8 cellular contexts compared by ENCODE assay signal in the genomic region with DNA sequence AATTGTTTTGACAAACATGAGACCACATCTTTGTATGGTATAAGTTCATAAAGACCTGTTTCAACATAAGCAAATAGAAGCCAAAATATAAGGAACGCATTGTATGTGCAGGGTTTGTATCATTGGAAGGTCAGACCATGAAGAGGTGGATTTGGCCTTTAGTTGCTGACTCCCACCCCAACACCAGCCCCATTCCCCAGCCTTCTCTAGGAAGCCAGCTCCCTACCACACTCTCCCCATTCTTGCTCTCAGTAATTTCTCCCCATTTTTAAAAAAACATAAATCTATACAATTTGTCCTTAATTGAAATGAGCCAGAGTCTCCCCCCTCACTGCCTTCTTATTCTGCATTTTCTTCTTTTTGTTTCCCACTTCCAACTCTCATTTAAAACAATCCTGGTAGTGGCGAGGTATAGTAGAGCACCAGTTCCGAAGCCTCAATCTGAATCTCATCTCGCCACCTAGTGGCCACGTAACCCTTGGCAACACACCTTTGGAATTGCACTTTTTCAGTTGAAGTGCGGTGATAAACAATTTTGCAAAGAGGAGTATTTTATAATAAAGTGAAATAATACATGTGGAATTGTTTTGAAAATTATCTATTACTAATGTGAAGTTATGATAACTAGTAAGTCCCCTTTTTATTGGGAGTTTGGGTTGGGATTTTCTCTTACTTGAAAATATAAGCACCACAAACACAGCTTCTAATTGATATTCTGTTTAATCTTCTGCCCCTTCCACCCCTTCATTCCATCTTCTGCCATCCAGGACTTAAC.
DNase-seq lines count a peak whose midpoint lies in the region; ATAC-seq and TF ChIP-seq lines count a peak whose summit lies in the region.

No MANE protein-coding gene starts in this region.

- in situ Hi-C loops in mammary epithelial cell (cut with MboI; ENCODE audit: low sequenced_read_pairs in 2 of 2), result loop anchor here in 1 of 2 donors (10.0 kb wide), 1 partner anchor 1098 kb away; no protein-coding TSS in a partner anchor

- H3K4me1 ChIP-seq in mammary epithelial cell (ENCODE audit: insufficient read depth, low read length), result no peaks in the 10 kb centered on the region

- no peak overlapping the region for H3K27ac ChIP-seq in mammary epithelial cell (ENCODE audit: insufficient read depth, low read depth, low read length)

- no peak overlapping the region for H3K9ac ChIP-seq in mammary epithelial cell (ENCODE audit: insufficient read depth, low read length)

- DNase-seq in DMS153 (lab: John Stamatoyannopoulos, UW), result peak; percentile 14
- DNase-seq in NCI-H1092 (lab: John Stamatoyannopoulos, UW), result peak; percentile 36
- DNase-seq in UCSD-AML1 (lab: John Stamatoyannopoulos, UW; ENCODE audit: unreplicated experiment), result peak; percentile 16
- peak; percentile 34 for DNase-seq in mammary epithelial cell
- peak; percentile 45 for DNase-seq in left lobe of liver (ENCODE audit: low spot score)
- peak; percentile 21 for DNase-seq in stimulated activated CD8-positive, alpha-beta memory T cell treated with anti-CD3 and anti-CD28 coated beads, Interleukin-15, amount 100 ng/mL, for 1 hour (ENCODE audit: low read depth)

- H3K4me2 ChIP-seq in mammary epithelial cell (ENCODE audit: insufficient read depth, low read depth, low read length), result no peak overlapping the region

- peak; percentile 90 to 93 for TF ChIP-seq CTCF in mammary epithelial cell (conservative IDR thresholded peaks at IDR 0.05 in 1 of 2, IDR thresholded peaks at IDR 0.05 in 1 of 2; ENCODE audit: extremely low read depth in 1 of 2, insufficient read depth in 1 of 2, low read depth in 1 of 2, low read length in 2 of 2)

- intact Hi-C loops in mammary epithelial cell (cut with micrococcal nuclease), result loop anchor here (1.0 to 10.0 kb wide), 6 partner anchors 36 to 1104 kb away; a partner anchor contains a TSS

- H2AFZ ChIP-seq in mammary epithelial cell (ENCODE audit: low read depth, low read length), result no peak overlapping the region

- H3K27me3 ChIP-seq in mammary epithelial cell (ENCODE audit: insufficient read depth, low read length), result no peaks in the 10 kb centered on the region

- ATAC-seq in GM21447 (IDR thresholded peaks at IDR 0.05; ENCODE audit: unreplicated experiment) (peak; percentile 61), left lobe of liver (peak; percentile 92), GM21528 (IDR thresholded peaks at IDR 0.05; ENCODE audit: low FRiP score, unreplicated experiment) (no peak)

- BruUV-seq in mammary epithelial cell (replicated peaks; lab: Mats Ljungman, UMichigan), result no TSS peak

- H4K20me1 ChIP-seq in mammary epithelial cell (ENCODE audit: insufficient read depth, low read length), result no peaks in the 10 kb centered on the region

- CTCF ChIA-PET in mammary epithelial cell (lab: Charles Lee; ENCODE audit: low non-redundant PET), result interaction anchor here (0.6 to 0.7 kb wide), 4 partner anchors 9 to 350 kb away, joined by 3 to 4 read pairs (median 3); a partner anchor contains a TSS

- H3K9me3 ChIP-seq in mammary epithelial cell (replicated peaks; ENCODE audit: insufficient read depth, low read length), result no peaks in the 10 kb centered on the region

- no peaks in the 10 kb centered on the region for H3K79me2 ChIP-seq in mammary epithelial cell (ENCODE audit: insufficient read depth, low read length)

- dilution Hi-C loops in mammary epithelial cell (cut with HindIII; ENCODE audit: low sequenced_read_pairs), result no loop called here

- 24% methylated on average over 6 of the region's 6 CpGs for WGBS in mammary epithelial cell (ENCODE audit: low coverage, missing lambda C conversion rate)

- no peak overlapping the region for H3K4me3 ChIP-seq in mammary epithelial cell (replicated peaks in 1 of 3; ENCODE audit: insufficient read depth in 1 of 3, low read depth in 2 of 3, low read length in 3 of 3)

- H3K36me3 ChIP-seq in mammary epithelial cell (ENCODE audit: insufficient read depth, low read length), result no peaks in the 10 kb centered on the region
